In the genomic region with DNA sequence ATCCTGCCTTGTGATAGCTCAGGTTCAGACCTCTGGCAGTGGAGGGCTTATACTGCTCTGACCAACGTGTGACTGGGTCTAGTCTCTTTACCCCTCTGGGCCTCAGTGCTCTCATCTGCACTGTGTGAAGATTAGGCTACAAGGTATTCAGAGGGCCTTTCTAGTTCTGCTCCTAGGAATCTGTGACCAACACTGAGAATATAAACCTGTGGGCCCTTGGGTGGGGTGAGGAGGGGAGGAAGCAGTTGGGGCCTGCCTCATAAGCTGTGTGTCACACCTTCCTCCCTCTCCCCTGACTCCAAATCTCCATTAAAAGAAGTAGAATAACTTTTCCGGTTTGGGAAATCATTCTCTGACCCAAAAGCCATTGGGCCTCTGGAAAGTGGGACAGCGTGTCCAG, we compare ENCODE assay signal across 9 cellular contexts.
A peak's percentile ranks its signal among the peaks of the same experiment; 100 is the strongest.
DNase-seq lines count a peak whose midpoint lies in the region; ATAC-seq, FAIRE-seq and TF ChIP-seq lines count a peak whose summit lies in the region.
"Had no signal": no experiment of that assay in that cellular context is flagged by ENCODE, and none has a peak within 500 bp of the region (broad histone marks: within the 10 kb centered on the region; RNA-seq: fewer than 3 reads in every experiment).

No MANE protein-coding gene starts in this region.

- TF ChIP-seq EP300 in SK-N-SH (IDR thresholded peaks at IDR 0.05; ENCODE audit: borderline replicate concordance in 1 of 2, low read depth in 1 of 2, low read length in 1 of 2), result no peak

- FAIRE-seq in urothelium cell line (lab: Jason Lieb, UNC), result no peak

- no peaks in the 10 kb centered on the region for H4K20me1 ChIP-seq in SK-N-SH (ENCODE audit: insufficient read depth)

- H3K36me3 ChIP-seq in mesodermal cell (ENCODE audit: control insufficient read depth, insufficient read depth, low read length) (no peaks in the 10 kb centered on the region), thoracic aorta (no peaks in the 10 kb centered on the region), SK-N-SH (replicated peaks in 1 of 2; ENCODE audit: control insufficient read depth in 1 of 2, insufficient read depth in 2 of 2, low read length in 1 of 2) (no peaks in the 10 kb centered on the region)

- no peak overlapping the region for H3K4me2 ChIP-seq in SK-N-SH

- no peak for ATAC-seq in thoracic aorta (ENCODE audit: insufficient number of reproducible peaks, low FRiP score, low read depth)

- H3F3A ChIP-seq in SK-N-SH (replicated peaks; ENCODE audit: insufficient read depth), result peaks cover 8% of the 10 kb centered on the region

- POLR2A ChIA-PET in SK-N-SH (lab: Yijun Ruan, JAX), result no interaction called here

- no peaks in the 10 kb centered on the region for H3K79me2 ChIP-seq in SK-N-SH (ENCODE audit: insufficient read depth)

- H3K4me3 ChIP-seq in mesodermal cell (ENCODE audit: extremely low read depth, insufficient read depth, low read length, poor library complexity, severe bottlenecking) (no peak overlapping the region), thoracic aorta (no peak overlapping the region), SK-N-SH (ENCODE audit: low read depth in 2 of 2, low read length in 1 of 2) (no peak overlapping the region)

- H2AFZ ChIP-seq in SK-N-SH (ENCODE audit: low read depth), result no peak overlapping the region

- CTCF ChIA-PET in SK-N-SH (lab: Yijun Ruan, JAX), result no interaction called here

- DNase-seq in activated CD4-positive, alpha-beta T cell treated with anti-CD3 and anti-CD28 coated beads for 48 hours, result peak; percentile 26
- no peak for DNase-seq in activated CD4-positive, alpha-beta T cell treated with anti-CD3 and anti-CD28 coated beads, Interleukin-2, amount 50 U/mL, for 4 hours
- DNase-seq in thoracic aorta (ENCODE audit: low spot score) (no peak), urothelium cell line (ENCODE audit: low spot score) (no peak), NCI-H1092 treated with DMSO at 0.1 percent for 48 hours (lab: John Stamatoyannopoulos, UW) (no peak), SK-N-SH (no peak)
- DNase-seq: KG1 had no signal

- no peak for TF ChIP-seq CTCF in thoracic aorta (IDR thresholded peaks at IDR 0.05)
- TF ChIP-seq CTCF in SK-N-SH (IDR thresholded peaks at IDR 0.05), result no peak

- WGBS in mesodermal cell (ENCODE audit: insufficient coverage in 2 of 2), 2 experiments, result 85 to 87% methylated on average over 2 to 3 of the region's 3 CpGs
- 20% methylated on average over 3 of the region's 3 CpGs for WGBS in SK-N-SH (ENCODE audit: low lambda C conversion rate)

- no peak overlapping the region for H3K9ac ChIP-seq in SK-N-SH

- H3K4me1 ChIP-seq in mesodermal cell (ENCODE audit: control insufficient read depth, insufficient read depth, low read length, poor library complexity, severe bottlenecking) (peaks cover 11% of the 10 kb centered on the region), thoracic aorta (ENCODE audit: control insufficient read depth in 1 of 2, low read depth in 2 of 2) (peaks cover 27 to 49% of the 10 kb centered on the region in 2 donors), SK-N-SH (ENCODE audit: control insufficient read depth in 1 of 2, insufficient read depth in 2 of 2, low read depth in 1 of 2, low read length in 1 of 2) (peaks cover 0 to 6% of the 10 kb centered on the region in 2 experiments; a peak in 1 of 4 replicates)

- H3K27ac ChIP-seq in angular gyrus (ENCODE audit: low read depth, low read length) (peak overlapping the region; percentile 88), mesodermal cell (ENCODE audit: low read depth, low read length, severe bottlenecking) (peak overlapping the region; percentile 74), thoracic aorta (peak overlapping the region; percentile 82 to 96), SK-N-SH (ENCODE audit: low read depth in 2 of 2, low read length in 1 of 2) (peak overlapping the region in 1 of 2 experiments; percentile 52; a peak in 1 of 4 replicates)

- no peak for TF ChIP-seq RAD21 in SK-N-SH (IDR thresholded peaks at IDR 0.05; ENCODE audit: low read length)

- no peaks in the 10 kb centered on the region for H3K9me2 ChIP-seq in SK-N-SH

- H3K9me3 ChIP-seq in mesodermal cell (ENCODE audit: control insufficient read depth, low read length) (no peaks in the 10 kb centered on the region), thoracic aorta (no peaks in the 10 kb centered on the region), SK-N-SH (no peaks in the 10 kb centered on the region)

- H3K27me3 ChIP-seq in thoracic aorta (replicated peaks; ENCODE audit: insufficient read depth) (no peaks in the 10 kb centered on the region), SK-N-SH (ENCODE audit: insufficient read depth) (no peaks in the 10 kb centered on the region)

TF ChIP-seq in SK-N-SH, 30 proteins besides CTCF, POLR2A, EP300 and RAD21:
- no peak for TF ChIP-seq RCOR1 (IDR thresholded peaks at IDR 0.05; ENCODE audit: low read length)
- no peak for TF ChIP-seq MXI1 (IDR thresholded peaks at IDR 0.05; ENCODE audit: low read depth, low read length)
- TF ChIP-seq, protein P1, sequence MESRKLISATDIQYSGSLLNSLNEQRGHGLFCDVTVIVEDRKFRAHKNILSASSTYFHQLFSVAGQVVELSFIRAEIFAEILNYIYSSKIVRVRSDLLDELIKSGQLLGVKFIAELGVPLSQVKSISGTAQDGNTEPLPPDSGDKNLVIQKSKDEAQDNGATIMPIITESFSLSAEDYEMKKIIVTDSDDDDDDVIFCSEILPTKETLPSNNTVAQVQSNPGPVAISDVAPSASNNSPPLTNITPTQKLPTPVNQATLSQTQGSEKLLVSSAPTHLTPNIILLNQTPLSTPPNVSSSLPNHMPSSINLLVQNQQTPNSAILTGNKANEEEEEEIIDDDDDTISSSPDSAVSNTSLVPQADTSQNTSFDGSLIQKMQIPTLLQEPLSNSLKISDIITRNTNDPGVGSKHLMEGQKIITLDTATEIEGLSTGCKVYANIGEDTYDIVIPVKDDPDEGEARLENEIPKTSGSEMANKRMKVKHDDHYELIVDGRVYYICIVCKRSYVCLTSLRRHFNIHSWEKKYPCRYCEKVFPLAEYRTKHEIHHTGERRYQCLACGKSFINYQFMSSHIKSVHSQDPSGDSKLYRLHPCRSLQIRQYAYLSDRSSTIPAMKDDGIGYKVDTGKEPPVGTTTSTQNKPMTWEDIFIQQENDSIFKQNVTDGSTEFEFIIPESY (IDR thresholded peaks at IDR 0.05; ENCODE audit: borderline replicate concordance, low read depth), result no peak
- TF ChIP-seq, protein P2, sequence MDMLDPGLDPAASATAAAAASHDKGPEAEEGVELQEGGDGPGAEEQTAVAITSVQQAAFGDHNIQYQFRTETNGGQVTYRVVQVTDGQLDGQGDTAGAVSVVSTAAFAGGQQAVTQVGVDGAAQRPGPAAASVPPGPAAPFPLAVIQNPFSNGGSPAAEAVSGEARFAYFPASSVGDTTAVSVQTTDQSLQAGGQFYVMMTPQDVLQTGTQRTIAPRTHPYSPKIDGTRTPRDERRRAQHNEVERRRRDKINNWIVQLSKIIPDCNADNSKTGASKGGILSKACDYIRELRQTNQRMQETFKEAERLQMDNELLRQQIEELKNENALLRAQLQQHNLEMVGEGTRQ (IDR thresholded peaks at IDR 0.05; ENCODE audit: borderline replicate concordance, low read depth, low read length), result no peak
- TF ChIP-seq TAF1 (IDR thresholded peaks at IDR 0.05; ENCODE audit: borderline replicate concordance, low read depth, low read length), result no peak
- TF ChIP-seq, protein P3, sequence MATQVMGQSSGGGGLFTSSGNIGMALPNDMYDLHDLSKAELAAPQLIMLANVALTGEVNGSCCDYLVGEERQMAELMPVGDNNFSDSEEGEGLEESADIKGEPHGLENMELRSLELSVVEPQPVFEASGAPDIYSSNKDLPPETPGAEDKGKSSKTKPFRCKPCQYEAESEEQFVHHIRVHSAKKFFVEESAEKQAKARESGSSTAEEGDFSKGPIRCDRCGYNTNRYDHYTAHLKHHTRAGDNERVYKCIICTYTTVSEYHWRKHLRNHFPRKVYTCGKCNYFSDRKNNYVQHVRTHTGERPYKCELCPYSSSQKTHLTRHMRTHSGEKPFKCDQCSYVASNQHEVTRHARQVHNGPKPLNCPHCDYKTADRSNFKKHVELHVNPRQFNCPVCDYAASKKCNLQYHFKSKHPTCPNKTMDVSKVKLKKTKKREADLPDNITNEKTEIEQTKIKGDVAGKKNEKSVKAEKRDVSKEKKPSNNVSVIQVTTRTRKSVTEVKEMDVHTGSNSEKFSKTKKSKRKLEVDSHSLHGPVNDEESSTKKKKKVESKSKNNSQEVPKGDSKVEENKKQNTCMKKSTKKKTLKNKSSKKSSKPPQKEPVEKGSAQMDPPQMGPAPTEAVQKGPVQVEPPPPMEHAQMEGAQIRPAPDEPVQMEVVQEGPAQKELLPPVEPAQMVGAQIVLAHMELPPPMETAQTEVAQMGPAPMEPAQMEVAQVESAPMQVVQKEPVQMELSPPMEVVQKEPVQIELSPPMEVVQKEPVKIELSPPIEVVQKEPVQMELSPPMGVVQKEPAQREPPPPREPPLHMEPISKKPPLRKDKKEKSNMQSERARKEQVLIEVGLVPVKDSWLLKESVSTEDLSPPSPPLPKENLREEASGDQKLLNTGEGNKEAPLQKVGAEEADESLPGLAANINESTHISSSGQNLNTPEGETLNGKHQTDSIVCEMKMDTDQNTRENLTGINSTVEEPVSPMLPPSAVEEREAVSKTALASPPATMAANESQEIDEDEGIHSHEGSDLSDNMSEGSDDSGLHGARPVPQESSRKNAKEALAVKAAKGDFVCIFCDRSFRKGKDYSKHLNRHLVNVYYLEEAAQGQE (IDR thresholded peaks at IDR 0.05; ENCODE audit: low read depth, low read length), result no peak
- TF ChIP-seq YY1 (IDR thresholded peaks at IDR 0.05; ENCODE audit: low read depth), result no peak
